Comparison of ENCODE assay signal across 21 cellular contexts in the genomic region with DNA sequence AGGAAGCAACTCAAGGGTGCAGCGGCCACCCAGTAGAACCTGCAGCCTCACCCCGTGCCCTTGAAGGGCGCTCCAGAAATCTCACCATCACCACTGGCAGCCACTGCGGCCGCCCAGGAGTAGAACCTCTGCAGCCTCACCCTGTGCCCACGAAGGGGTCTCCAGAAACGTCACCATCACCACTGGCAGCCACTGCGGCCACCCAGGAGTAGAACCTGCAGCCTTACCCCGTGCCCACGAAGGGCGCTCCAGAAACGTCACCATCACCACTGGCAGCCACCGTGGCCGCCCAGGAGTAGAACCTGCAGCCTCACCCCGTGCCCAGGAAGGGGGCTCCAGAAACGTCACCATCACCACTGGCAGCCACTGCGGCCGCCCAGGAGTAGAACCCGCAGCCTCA.
"Had no signal": no experiment of that assay in that cellular context is flagged by ENCODE, and none has a peak within 500 bp of the region (broad histone marks: within the 10 kb centered on the region; RNA-seq: fewer than 3 reads in every experiment).

No MANE protein-coding gene starts in this region.

- DNase-seq: hippocampal formation; left colon; left lung; lower lobe of right lung; mammary epithelial cell; mesenchymal stem cell; naive thymus-derived CD8-positive, alpha-beta T cell; occipital lobe; right cardiac atrium; stimulated activated CD4-positive, alpha-beta T cell treated with anti-CD3 and anti-CD28 coated beads, Interleukin-12 subunit alpha, Interleukin-12 subunit beta, amount 100 ng/mL, for 4 hours; stimulated activated CD4-positive, alpha-beta T cell treated with anti-CD3 and anti-CD28 coated beads, Interleukin-15, amount 100 ng/mL, for 24 hours; stimulated activated CD4-positive, alpha-beta T cell treated with anti-CD3 and anti-CD28 coated beads, Interleukin-2, amount 100 ng/mL, for 24 hours; stimulated activated CD4-positive, alpha-beta T cell treated with anti-CD3 and anti-CD28 coated beads, Interleukin-4, amount 100 ng/mL, for 1 hour; stimulated activated naive B cell treated with anti-CD40 and anti-IgM and Interleukin-4, amounts not matched to agents 10 μg/mL and 1 μg/mL and 100 μg/mL, for 72 hours; stimulated activated naive CD8-positive, alpha-beta T cell treated with anti-CD3 and anti-CD28 coated beads, Interleukin-15, Interleukin-2, amounts not matched to agents 100 U/mL and 50 U/mL, for 24 hours; stomach; testis; thyroid gland; transverse colon; upper lobe of right lung; uterus had no signal
